1 cellular context compared by ENCODE assay signal in genomic region chr19:12943437-12944044, GRCh38.
TF ChIP-seq lines count a peak whose summit lies in the region.

No MANE protein-coding gene starts in this region.

TF ChIP-seq in GM12878, 131 proteins besides CTCF, POLR2A, EP300 and RAD21:
- TF ChIP-seq HDGF (IDR thresholded peaks at IDR 0.05) (peak; percentile 72; the same call in 1 of the 2 replicates), CHD4 (IDR thresholded peaks at IDR 0.05) (no peak), ZBTB11 (CRISPR knock-in tag; IDR thresholded peaks at IDR 0.05) (no peak), HCFC1 (IDR thresholded peaks at IDR 0.05; ENCODE audit: low read length) (no peak), ZNF384 (IDR thresholded peaks at IDR 0.05; ENCODE audit: borderline replicate concordance, low read depth, low read length) (no peak), SMARCA5 (IDR thresholded peaks at IDR 0.05) (no peak), POLR2AphosphoS5 (IDR thresholded peaks at IDR 0.05; ENCODE audit: low read length) (peak; percentile 57), CEBPZ (IDR thresholded peaks at IDR 0.05; ENCODE audit: low read depth, low read length) (no peak), PRDM15 (CRISPR knock-in tag; IDR thresholded peaks at IDR 0.05) (no peak), HDAC2 (IDR thresholded peaks at IDR 0.05) (no peak), WRNIP1 (IDR thresholded peaks at IDR 0.05; ENCODE audit: borderline replicate concordance, low read depth, low read length) (no peak), SRF (IDR thresholded peaks at IDR 0.05; ENCODE audit: low read depth in 2 of 2, low read length in 2 of 2) (no peak), RB1 (IDR thresholded peaks at IDR 0.05; ENCODE audit: borderline replicate concordance) (no peak), TCF7 (IDR thresholded peaks at IDR 0.05; ENCODE audit: borderline replicate concordance) (no peak), BHLHE40 (IDR thresholded peaks at IDR 0.05; ENCODE audit: borderline replicate concordance in 1 of 2, low read depth in 2 of 2, low read length in 1 of 2) (no peak)
